Comparison of ENCODE assay signal across 19 cellular contexts in genomic region chr1:222331340-222331739, GRCh38.
DNase-seq lines count a peak whose midpoint lies in the region; ATAC-seq and TF ChIP-seq lines count a peak whose summit lies in the region.
"Had no signal": no experiment of that assay in that cellular context is flagged by ENCODE, and none has a peak within 500 bp of the region (broad histone marks: within the 10 kb centered on the region; RNA-seq: fewer than 3 reads in every experiment).

No MANE protein-coding gene starts in this region.

- H3K18ac ChIP-seq in mesendoderm (ENCODE audit: low read length) = no peak overlapping the region

- H3K9me3 Mint-ChIP-seq in activated T-helper 2 cell treated with anti-CD3 and anti-CD28 coated beads, Interferon-gamma antibody, Interleukin-2, Interleukin-4, amounts not matched to agents 10 μg/mL and 5 μg/mL and 100 μg/mL, durations not matched to agents 14 hours and 24 hours and 36 hours = no peaks in the 10 kb centered on the region
- H3K9me3 Mint-ChIP-seq in WTC11 = peaks cover 17% of the 10 kb centered on the region
- H3K9me3 Mint-ChIP-seq: activated CD8-positive, alpha-beta T cell treated with anti-CD3 and anti-CD28 coated beads for 36 hours had no signal

- intact Hi-C loops in activated T-helper 2 cell treated with anti-CD3 and anti-CD28 coated beads, Interferon-gamma antibody, Interleukin-2, Interleukin-4, amounts not matched to agents 10 μg/mL and 5 μg/mL and 100 μg/mL, durations not matched to agents 14 hours and 24 hours and 36 hours (cut with micrococcal nuclease) = no loop called here
- intact Hi-C loops in uterus (cut with DNase I; ENCODE audit: low total_unique reads) = no loop called here

- H3K36me3 Mint-ChIP-seq in activated T-helper 2 cell treated with anti-CD3 and anti-CD28 coated beads, Interferon-gamma antibody, Interleukin-2, Interleukin-4, amounts not matched to agents 10 μg/mL and 5 μg/mL and 100 μg/mL, durations not matched to agents 14 hours and 24 hours and 36 hours (ENCODE audit: low read depth) = no peaks in the 10 kb centered on the region
- peaks cover 4% of the 10 kb centered on the region; the same call in 1 of the 2 replicates for H3K36me3 Mint-ChIP-seq in WTC11
- H3K36me3 Mint-ChIP-seq: activated naive CD8-positive, alpha-beta T cell treated with anti-CD3 and anti-CD28 coated beads, Interleukin-2, amount 10 ng/mL, durations not matched to agents 7 days and 5 days had no signal

- no peak overlapping the region for H3K4ac ChIP-seq in mesendoderm (ENCODE audit: low read depth, low read length)

- H3K27ac Mint-ChIP-seq in activated T-helper 2 cell treated with anti-CD3 and anti-CD28 coated beads, Interferon-gamma antibody, Interleukin-2, Interleukin-4, amounts not matched to agents 10 μg/mL and 5 μg/mL and 100 μg/mL, durations not matched to agents 14 hours and 24 hours and 36 hours = no peak overlapping the region
- H3K27ac Mint-ChIP-seq in WTC11 = no peak overlapping the region
- H3K27ac Mint-ChIP-seq: activated CD8-positive, alpha-beta T cell treated with anti-CD3 and anti-CD28 coated beads for 36 hours; activated naive CD8-positive, alpha-beta T cell treated with anti-CD3 and anti-CD28 coated beads, Interleukin-2, amount 10 ng/mL, durations not matched to agents 7 days and 5 days; activated T-cell treated with anti-CD3 and anti-CD28 coated beads, Interleukin-2, amount 50 U/mL, for 72 hours; B cell had no signal

- H3K4me3 ChIP-seq in BJ (ENCODE audit: low read depth, low read length) = no peak overlapping the region
- no peak overlapping the region for H3K4me3 ChIP-seq in choroid plexus epithelial cell (ENCODE audit: low read depth, low read length)
- H3K4me3 ChIP-seq in mesendoderm (ENCODE audit: low read length) = no peak overlapping the region
- H3K4me3 ChIP-seq in uterus = no peak overlapping the region

- no peak overlapping the region for H2BK15ac ChIP-seq in mesendoderm (replicated peaks; ENCODE audit: low read depth)

- peak; percentile 11 for DNase-seq in BJ (ENCODE audit: low read depth)
- peak; percentile 44 for DNase-seq in M059J (ENCODE audit: low read depth)
- DNase-seq in choroid plexus epithelial cell (ENCODE audit: low read depth) = peak; percentile 54
- peak; percentile 36 for DNase-seq in mesendoderm
- DNase-seq in NAMALWA (ENCODE audit: low spot score) = no peak
- DNase-seq in activated T-helper 2 cell treated with anti-CD3 and anti-CD28 coated beads, Interferon-gamma antibody, Interleukin-2, Interleukin-4, amounts not matched to agents 10 μg/mL and 5 μg/mL and 100 μg/mL, durations not matched to agents 14 hours and 24 hours and 36 hours (ENCODE audit: low spot score) = no peak
- DNase-seq in WTC11 (ENCODE audit: low spot score) = no peak
- DNase-seq in uterus = no peak
- DNase-seq: activated CD8-positive, alpha-beta T cell treated with anti-CD3 and anti-CD28 coated beads for 36 hours; activated naive CD8-positive, alpha-beta T cell treated with anti-CD3 and anti-CD28 coated beads, Interleukin-2, amount 10 ng/mL, durations not matched to agents 7 days and 5 days; activated T-cell treated with anti-CD3 and anti-CD28 coated beads, Interleukin-2, amount 50 U/mL, for 72 hours; cerebellar nuclear complex; GF-D8; NCI-H1694 treated with DMSO at 0.1 percent for 48 hours; NCI-H2227 treated with DMSO at 0.1 percent for 48 hours; nucleus accumbens; right cardiac atrium had no signal

- TF ChIP-seq CTCF in BJ (IDR thresholded peaks at IDR 0.05; ENCODE audit: insufficient read depth, low read depth, low read length) (no peak), choroid plexus epithelial cell (conservative IDR thresholded peaks at IDR 0.05; ENCODE audit: low read depth, low read length) (no peak), WTC11 (IDR thresholded peaks at IDR 0.05) (no peak), uterus (IDR thresholded peaks at IDR 0.05) (no peak)

- H3K56ac ChIP-seq in mesendoderm (ENCODE audit: low read length) = no peak overlapping the region

- WGBS in mesendoderm (ENCODE audit: extremely low coverage, insufficient coverage, low lambda C conversion rate) = no CpG with 5 or more reads among the region's 1 CpG

- H4K8ac ChIP-seq in mesendoderm (ENCODE audit: low read depth, low read length) = no peak overlapping the region

- H3K9ac ChIP-seq in mesendoderm (ENCODE audit: low read length) = no peak overlapping the region

- no peak overlapping the region for H3K4me2 ChIP-seq in mesendoderm (ENCODE audit: low read length)

- H3K9me3 ChIP-seq in uterus = no peaks in the 10 kb centered on the region

- no peak for ATAC-seq in WTC11
- ATAC-seq: activated CD8-positive, alpha-beta T cell treated with anti-CD3 and anti-CD28 coated beads for 36 hours; activated T-cell treated with anti-CD3 and anti-CD28 coated beads, Interleukin-2, amount 50 U/mL, for 72 hours; right cardiac atrium had no signal

- H3K4me1 Mint-ChIP-seq in activated T-helper 2 cell treated with anti-CD3 and anti-CD28 coated beads, Interferon-gamma antibody, Interleukin-2, Interleukin-4, amounts not matched to agents 10 μg/mL and 5 μg/mL and 100 μg/mL, durations not matched to agents 14 hours and 24 hours and 36 hours (ENCODE audit: low read depth) = no peaks in the 10 kb centered on the region
- H3K4me1 Mint-ChIP-seq in WTC11 = peaks cover 12% of the 10 kb centered on the region
- H3K4me1 Mint-ChIP-seq: activated naive CD8-positive, alpha-beta T cell treated with anti-CD3 and anti-CD28 coated beads, Interleukin-2, amount 10 ng/mL, durations not matched to agents 7 days and 5 days; B cell had no signal

- H3K4me1 ChIP-seq in mesendoderm (ENCODE audit: control insufficient read depth, low read depth, low read length) (no peaks in the 10 kb centered on the region), uterus (no peaks in the 10 kb centered on the region)

- H3K4me3 Mint-ChIP-seq in activated T-helper 2 cell treated with anti-CD3 and anti-CD28 coated beads, Interferon-gamma antibody, Interleukin-2, Interleukin-4, amounts not matched to agents 10 μg/mL and 5 μg/mL and 100 μg/mL, durations not matched to agents 14 hours and 24 hours and 36 hours (ENCODE audit: low read depth) = no peak overlapping the region
- H3K4me3 Mint-ChIP-seq in WTC11 = no peak overlapping the region
- H3K4me3 Mint-ChIP-seq: activated CD8-positive, alpha-beta T cell treated with anti-CD3 and anti-CD28 coated beads for 36 hours; activated naive CD8-positive, alpha-beta T cell treated with anti-CD3 and anti-CD28 coated beads, Interleukin-2, amount 10 ng/mL, durations not matched to agents 7 days and 5 days; activated T-cell treated with anti-CD3 and anti-CD28 coated beads, Interleukin-2, amount 50 U/mL, for 72 hours; B cell had no signal

- H3K27ac ChIP-seq in mesendoderm (ENCODE audit: low read depth, low read length) = no peak overlapping the region
- no peak overlapping the region for H3K27ac ChIP-seq in uterus
- H3K27ac ChIP-seq: RWPE1 had no signal

- no peak overlapping the region for H2BK120ac ChIP-seq in mesendoderm (ENCODE audit: low read depth, low read length)

- H4K5ac ChIP-seq in mesendoderm (ENCODE audit: low read length) = no peak overlapping the region

- CTCF ChIA-PET in BJ (lab: Yijun Ruan, JAX) = interaction anchor here (1.9 kb wide), 1 partner anchor 123 kb away, joined by 5 read pairs; no protein-coding TSS in a partner anchor
- CTCF ChIA-PET in WTC11 (lab: Charles Lee) = interaction anchor here (0.9 kb wide), 1 partner anchor 124 kb away, joined by 3 read pairs; no protein-coding TSS in a partner anchor

- H3K27me3 Mint-ChIP-seq in activated T-helper 2 cell treated with anti-CD3 and anti-CD28 coated beads, Interferon-gamma antibody, Interleukin-2, Interleukin-4, amounts not matched to agents 10 μg/mL and 5 μg/mL and 100 μg/mL, durations not matched to agents 14 hours and 24 hours and 36 hours (ENCODE audit: low read depth) = peaks cover 5% of the 10 kb centered on the region
- no peaks in the 10 kb centered on the region for H3K27me3 Mint-ChIP-seq in WTC11 (ENCODE audit: low read depth)
- H3K27me3 Mint-ChIP-seq: activated CD8-positive, alpha-beta T cell treated with anti-CD3 and anti-CD28 coated beads for 36 hours; activated naive CD8-positive, alpha-beta T cell treated with anti-CD3 and anti-CD28 coated beads, Interleukin-2, amount 10 ng/mL, durations not matched to agents 7 days and 5 days had no signal

- no peaks in the 10 kb centered on the region for H3K79me2 ChIP-seq in mesendoderm (ENCODE audit: control insufficient read depth, insufficient read depth, low read length)

- H3K27me3 ChIP-seq in BJ (ENCODE audit: control insufficient read depth, insufficient read depth, low read length) = no peaks in the 10 kb centered on the region
- peaks cover 2% of the 10 kb centered on the region for H3K27me3 ChIP-seq in mesendoderm (ENCODE audit: insufficient read depth, low read length, poor library complexity)
- H3K27me3 ChIP-seq in uterus = no peaks in the 10 kb centered on the region

- H2AK5ac ChIP-seq in mesendoderm (ENCODE audit: low read length) = no peak overlapping the region

- no peaks in the 10 kb centered on the region for H3K36me3 ChIP-seq in BJ (ENCODE audit: control insufficient read depth, insufficient read depth, low read length)
- H3K36me3 ChIP-seq in mesendoderm (ENCODE audit: control insufficient read depth, insufficient read depth, low read length) = no peaks in the 10 kb centered on the region
- H3K36me3 ChIP-seq in uterus = no peaks in the 10 kb centered on the region

- POLR2A ChIA-PET in BJ (lab: Charles Lee) (no interaction called here), WTC11 (lab: Charles Lee) (no interaction called here)

- H3K79me1 ChIP-seq in mesendoderm (ENCODE audit: low read length) = no peaks in the 10 kb centered on the region

- H2BK5ac ChIP-seq in mesendoderm (ENCODE audit: low read length) = no peak overlapping the region

- no peak for TF ChIP-seq POLR2A in uterus (IDR thresholded peaks at IDR 0.05)

- no peak overlapping the region for H3K23ac ChIP-seq in mesendoderm (ENCODE audit: low read length)

TF ChIP-seq in WTC11, 78 proteins besides CTCF, POLR2A, EP300 and RAD21:
- TF ChIP-seq ZMAT4 (CRISPR knock-in tag; IDR thresholded peaks at IDR 0.05) (no peak), NFATC4 (CRISPR knock-in tag; IDR thresholded peaks at IDR 0.05) (no peak), MYBL2 (CRISPR knock-in tag; IDR thresholded peaks at IDR 0.05) (no peak), NR3C1 (CRISPR knock-in tag; conservative IDR thresholded peaks at IDR 0.05; ENCODE audit: low read depth) (no peak)

Comparison
In these comparisons a context has a peak if more than half of its experiments do, and no peak if none do; other contexts are left out.
1. DNase-seq: peak in BJ (single experiment), M059J (single experiment), choroid plexus epithelial cell (single experiment) and mesendoderm (single experiment); none in NAMALWA (single experiment), activated T-helper 2 cell treated with anti-CD3 and anti-CD28 coated beads, Interferon-gamma antibody, Interleukin-2, Interleukin-4, amounts not matched to agents 10 μg/mL and 5 μg/mL and 100 μg/mL, durations not matched to agents 14 hours and 24 hours and 36 hours (single experiment), WTC11 (single experiment) and uterus (0 of 2).